In genomic region chr12:109446-109845, GRCh38 we compare ENCODE assay signal across 25 cellular contexts. TPM values are rescaled to one million over a fixed set of nuclear protein-coding genes. Genes with fewer than 3 reads are reported as not detected.
DNase-seq lines count a peak whose midpoint lies in the region; ATAC-seq, FAIRE-seq and TF ChIP-seq lines count a peak whose summit lies in the region.
"Had no signal": no experiment of that assay in that cellular context is flagged by ENCODE, and none has a peak within 500 bp of the region (broad histone marks: within the 10 kb centered on the region; RNA-seq: fewer than 3 reads in every experiment).

No MANE protein-coding gene starts in this region.

- peak overlapping the region; percentile 79 for H4K91ac ChIP-seq in H1 (replicated peaks; ENCODE audit: insufficient read length, low read length)

- H3K4me1 ChIP-seq in CD4-positive, CD25-positive, alpha-beta regulatory T cell (ENCODE audit: control insufficient read depth, insufficient read depth, low read length, poor library complexity, severe bottlenecking), result peaks cover 2% of the 10 kb centered on the region
- peaks cover 17% of the 10 kb centered on the region for H3K4me1 ChIP-seq in HUES64 (ENCODE audit: insufficient read depth, low read length)
- H3K4me1 ChIP-seq in H1 (replicated peaks in 1 of 4; ENCODE audit: control insufficient read depth in 3 of 4, insufficient read depth in 4 of 4, low read length in 3 of 4), result peaks cover 0 to 9% (median 3%) of the 10 kb centered on the region in 4 experiments; a peak in 3 of 7 replicates
- H3K4me1 ChIP-seq in foreskin keratinocyte, result no peaks in the 10 kb centered on the region
- H3K4me1 ChIP-seq: breast epithelium, testis had no signal

- 0 out of 2 replicates have a peak overlapping the region, but pooled peaks have one; percentile 65 for H2AK5ac ChIP-seq in H1 (ENCODE audit: low read depth, low read length)

- H4K8ac ChIP-seq in H1 (ENCODE audit: extremely low read depth, insufficient read depth, low read length), result no peak overlapping the region

- CTCF ChIA-PET in H1 (lab: Charles Lee; ENCODE audit: partially characterized antibody), result interaction anchor here (0.7 to 5.5 kb wide), 8 partner anchors 9 to 111 kb away, joined by 3 to 50 read pairs (median 4); no protein-coding TSS in a partner anchor

- H3K4me1 Mint-ChIP-seq in CD4-positive, CD25-positive, alpha-beta regulatory T cell, result peaks cover 0 to 13% (median 7%) of the 10 kb centered on the region in 4 donors
- peaks cover 77% of the 10 kb centered on the region for H3K4me1 Mint-ChIP-seq in nephron

- no peaks in the 10 kb centered on the region; the same call in 1 of the 2 replicates for H3K23me2 ChIP-seq in H1 (ENCODE audit: low read depth, low read length)

- peak overlapping the region; percentile 65 for H3K4ac ChIP-seq in H1 (replicated peaks; ENCODE audit: insufficient read length, low read depth, low read length)

- peak overlapping the region; percentile 42; the same call in 1 of the 2 replicates for H2AFZ ChIP-seq in H1 (ENCODE audit: low read length)

- H3K23ac ChIP-seq in H1 (ENCODE audit: insufficient read length), result no peak overlapping the region

- H3K27me3 Mint-ChIP-seq in CD4-positive, CD25-positive, alpha-beta regulatory T cell, result peaks cover 18% of the 10 kb centered on the region
- peaks cover 4% of the 10 kb centered on the region for H3K27me3 Mint-ChIP-seq in nephron (ENCODE audit: low read depth)

- TF ChIP-seq CTCF in H1 (IDR thresholded peaks at IDR 0.05; ENCODE audit: control extremely low read depth in 1 of 3, insufficient read depth in 1 of 3, low read depth in 1 of 3, low read length in 3 of 3) (peak in 1 of 3 experiments; percentile 21; a peak in 1 of 4 replicates), nephron (IDR thresholded peaks at IDR 0.05; ENCODE audit: unreplicated experiment in 3 of 3) (no peak), foreskin keratinocyte (conservative IDR thresholded peaks at IDR 0.05) (no peak)

- H3K4me3 Mint-ChIP-seq in CD4-positive, CD25-positive, alpha-beta regulatory T cell, result no peak overlapping the region
- H3K4me3 Mint-ChIP-seq in nephron, result peak overlapping the region in 1 of 3 experiments; percentile 3
- H3K4me3 Mint-ChIP-seq: CD8-positive, alpha-beta memory T cell had no signal

- TF ChIP-seq POLR2A in H1 (IDR thresholded peaks at IDR 0.05; ENCODE audit: control extremely low read depth in 1 of 2, low read depth in 2 of 2, low read length in 2 of 2), result no peak

- no peak for TF ChIP-seq EP300 in H1 (IDR thresholded peaks at IDR 0.05; ENCODE audit: borderline replicate concordance in 1 of 2, low read depth in 2 of 2, low read length in 2 of 2)

- peak overlapping the region in 2 of 3 donors; percentile 31 to 59 for H3K27ac Mint-ChIP-seq in CD4-positive, CD25-positive, alpha-beta regulatory T cell
- H3K27ac Mint-ChIP-seq in nephron, result peak overlapping the region; percentile 89 to 93 (median 91)
- H3K27ac Mint-ChIP-seq: activated T-helper 2 cell treated with anti-CD3 and anti-CD28 coated beads, Interferon-gamma antibody, Interleukin-2, Interleukin-4, amounts not matched to agents 10 μg/mL and 5 μg/mL and 100 μg/mL, durations not matched to agents 14 hours and 24 hours and 36 hours; CD8-positive, alpha-beta memory T cell had no signal

- H3K56ac ChIP-seq in H1 (replicated peaks; ENCODE audit: insufficient read length, low read depth, low read length), result no peak overlapping the region

- H3K9ac ChIP-seq in HUES64 (ENCODE audit: low read depth, low read length) (peak overlapping the region; percentile 18; the same call in 1 of the 2 replicates), H1 (replicated peaks in 1 of 4; ENCODE audit: extremely low read depth in 1 of 4, low read depth in 3 of 4, low read length in 3 of 4) (no peak overlapping the region)
- H3K9ac ChIP-seq: KMS-11 had no signal

- H3K9me3 Mint-ChIP-seq in CD4-positive, CD25-positive, alpha-beta regulatory T cell, result no peaks in the 10 kb centered on the region
- H3K9me3 Mint-ChIP-seq in nephron, result no peaks in the 10 kb centered on the region
- H3K9me3 Mint-ChIP-seq: activated T-helper 2 cell treated with anti-CD3 and anti-CD28 coated beads, Interferon-gamma antibody, Interleukin-2, Interleukin-4, amounts not matched to agents 10 μg/mL and 5 μg/mL and 100 μg/mL, durations not matched to agents 14 hours and 24 hours and 36 hours; CD8-positive, alpha-beta memory T cell; naive B cell had no signal

- H3K36me3 Mint-ChIP-seq in CD4-positive, CD25-positive, alpha-beta regulatory T cell, result no peaks in the 10 kb centered on the region
- no peaks in the 10 kb centered on the region for H3K36me3 Mint-ChIP-seq in nephron (ENCODE audit: low read depth)
- H3K36me3 Mint-ChIP-seq: CD8-positive, alpha-beta memory T cell; naive B cell had no signal

- peak overlapping the region; percentile 88; the same call in 1 of the 2 replicates for H2BK20ac ChIP-seq in H1 (ENCODE audit: low read length)

- peaks cover 3% of the 10 kb centered on the region for H3K27me3 ChIP-seq in CD4-positive, CD25-positive, alpha-beta regulatory T cell (ENCODE audit: control insufficient read depth, insufficient read depth, low read length)
- H3K27me3 ChIP-seq in HUES64 (ENCODE audit: insufficient read depth, low read length) (no peaks in the 10 kb centered on the region), H1 (replicated peaks in 1 of 4; ENCODE audit: control insufficient read depth in 3 of 4, extremely low read depth in 1 of 4, insufficient read depth in 3 of 4, low read length in 3 of 4) (no peaks in the 10 kb centered on the region), foreskin keratinocyte (peaks cover 21% of the 10 kb centered on the region)
- H3K27me3 ChIP-seq: breast epithelium, testis had no signal

- peak overlapping the region; percentile 70 for H2BK120ac ChIP-seq in H1 (replicated peaks; ENCODE audit: low read depth, low read length)

- TF ChIP-seq RAD21 in H1 (IDR thresholded peaks at IDR 0.05 in 1 of 2, conservative IDR thresholded peaks at IDR 0.05 in 1 of 2; ENCODE audit: low read depth in 2 of 2, low read length in 2 of 2), result no peak; a peak in 1 of 4 replicates

- 76% methylated on average over 6 of the region's 6 CpGs for WGBS in HUES64
- WGBS in H1 (ENCODE audit: extremely low coverage in 1 of 2, insufficient coverage in 1 of 2, insufficient read length in 1 of 2, insufficient replicate concordance in 2 of 2, low coverage in 1 of 2, low lambda C conversion rate in 2 of 2, missing lambda C conversion rate in 1 of 2), 2 experiments, result 73% methylated on average over 6 of the region's 6 CpGs; no CpG with 5 or more reads in 1 of the 2 experiments

- peak overlapping the region; percentile 62; the same call in 1 of the 2 replicates for H3K18ac ChIP-seq in H1 (ENCODE audit: extremely low read depth, low read length)

- ATAC-seq in CD4-positive, CD25-positive, alpha-beta regulatory T cell (ENCODE audit: low read depth in 2 of 2), result no peak
- no peak for ATAC-seq in activated CD4-positive, CD25-positive, alpha-beta regulatory T cell treated with anti-CD3 and anti-CD28 coated beads, Interleukin-2, amount 50 U/mL, for 24 hours
- no peak for ATAC-seq in foreskin keratinocyte

- H4K20me1 ChIP-seq in H1 (replicated peaks in 1 of 2; ENCODE audit: control insufficient read depth in 1 of 2, insufficient read depth in 2 of 2, low read length in 2 of 2), result no peaks in the 10 kb centered on the region

- peak overlapping the region; percentile 11 for H3K14ac ChIP-seq in H1 (ENCODE audit: insufficient read length)

- no peaks in the 10 kb centered on the region for H3K9me3 ChIP-seq in CD4-positive, CD25-positive, alpha-beta regulatory T cell (ENCODE audit: control insufficient read depth in 2 of 2, low read length in 2 of 2)
- H3K9me3 ChIP-seq in HUES64 (ENCODE audit: insufficient read depth, low read depth, low read length) (no peaks in the 10 kb centered on the region), H1 (ENCODE audit: insufficient read depth in 2 of 2, low read depth in 1 of 2, low read length in 1 of 2) (no peaks in the 10 kb centered on the region)
- H3K9me3 ChIP-seq: breast epithelium, HAP-1, heart right ventricle, testis had no signal

- no peak overlapping the region for H4K5ac ChIP-seq in H1 (ENCODE audit: insufficient read length, low read depth, low read length)

- POLR2A ChIA-PET in H1 (lab: Charles Lee; ENCODE audit: partially characterized antibody), result interaction anchor here (0.7 to 1.3 kb wide), 3 partner anchors 31 to 66 kb away, joined by 3 read pairs; no protein-coding TSS in a partner anchor

- DNase-seq in CD4-positive, CD25-positive, alpha-beta regulatory T cell, result no peak
- DNase-seq in H1 (ENCODE audit: low read depth in 1 of 2, low spot score in 2 of 2) (no peak), AG08395 (ENCODE audit: low spot score) (no peak), foreskin keratinocyte (no peak)
- DNase-seq: activated CD4-positive, alpha-beta T cell treated with anti-CD3 and anti-CD28 coated beads for 4 hours; CD8-positive, alpha-beta memory T cell; cortex of kidney; DMS53; heart right ventricle; mammary epithelial cell; naive B cell; NCI-H1092 treated with DMSO at 0.1 percent for 48 hours; NCI-H2081; NCI-H446 treated with DMSO at 0.1 percent for 48 hours; SW 1271; testis had no signal

- no peak overlapping the region; a peak in 1 of 4 replicates for H3K4me2 ChIP-seq in H1 (ENCODE audit: insufficient read depth in 1 of 2, low read depth in 2 of 2, low read length in 2 of 2)
- H3K4me2 ChIP-seq: KMS-11 had no signal

- no peak for FAIRE-seq in H1 (lab: Jason Lieb, UNC)
- FAIRE-seq: keratinocyte, TTC549 had no signal

- no peaks in the 10 kb centered on the region for H3K79me2 ChIP-seq in H1 (ENCODE audit: control insufficient read depth in 1 of 2, insufficient read depth in 2 of 2, low read length in 2 of 2)

- 0 out of 2 replicates have a peak overlapping the region, but pooled peaks have one; percentile 24 for H2BK15ac ChIP-seq in H1 (ENCODE audit: low read length)

- H3K36me3 ChIP-seq in CD4-positive, CD25-positive, alpha-beta regulatory T cell (ENCODE audit: control insufficient read depth, insufficient read depth, low read length), result no peaks in the 10 kb centered on the region
- H3K36me3 ChIP-seq in HUES64 (ENCODE audit: insufficient read depth, low read length) (no peaks in the 10 kb centered on the region), H1 (ENCODE audit: control insufficient read depth in 2 of 4, insufficient read depth in 4 of 4, low read length in 3 of 4) (no peaks in the 10 kb centered on the region)
- H3K36me3 ChIP-seq: breast epithelium, HAP-1, heart right ventricle had no signal

- peak overlapping the region; percentile 89; the same call in 1 of the 2 replicates for H2BK5ac ChIP-seq in H1 (ENCODE audit: low read depth, low read length)

- no peaks in the 10 kb centered on the region for H3K79me1 ChIP-seq in H1 (ENCODE audit: low read depth, low read length)

- H3K4me3 ChIP-seq in CD4-positive, CD25-positive, alpha-beta regulatory T cell (ENCODE audit: low read depth, low read length), result no peak overlapping the region
- H3K4me3 ChIP-seq in HUES64 (ENCODE audit: low read length), result no peak overlapping the region
- no peak overlapping the region for H3K4me3 ChIP-seq in H1 (ENCODE audit: extremely low read depth in 1 of 4, insufficient read depth in 2 of 4, low read depth in 3 of 4, low read length in 4 of 4)
- H3K4me3 ChIP-seq: breast epithelium, HAP-1, heart right ventricle, testis had no signal

- peak overlapping the region; percentile 71; the same call in 1 of the 2 replicates for H2BK12ac ChIP-seq in H1 (ENCODE audit: low read depth, low read length)

- H3K27ac ChIP-seq in CD4-positive, CD25-positive, alpha-beta regulatory T cell (ENCODE audit: insufficient read depth, low read length, poor library complexity, severe bottlenecking), result no peak overlapping the region
- H3K27ac ChIP-seq in HUES64 (ENCODE audit: low read depth, low read length) (no peak overlapping the region), H1 (ENCODE audit: low read depth, low read length) (no peak overlapping the region), foreskin keratinocyte (no peak overlapping the region)
- H3K27ac ChIP-seq: breast epithelium, heart right ventricle, KMS-11, testis had no signal

RNA-seq across cellular contexts. Expression of gene IQSEC3, which starts 42.9 kb away (rescaled TPM):
- total RNA-seq in CD4-positive, CD25-positive, alpha-beta regulatory T cell, result 0.05 TPM
- under 1 TPM in 1 of 4 donors, not detected in 3; 0.15 TPM for polyA plus RNA-seq in CD4-positive, CD25-positive, alpha-beta regulatory T cell
- 0.95 TPM for polyA plus RNA-seq in HUES64 (2013, experiment 1 of 2)
- 1.1 TPM for polyA plus RNA-seq in HUES64 (2013, experiment 2 of 2)
- total RNA-seq in H1 (2021; fragmentation: NEBNext Ultra II Directional; extraction: Animal tissue kit (Norgen Biotek cat#: 25700)), result 3.1 and 3.6 TPM in 2 replicates
- polyA plus RNA-seq in H1 (2011; rRNA removed), result 1.2 and 2.2 TPM in 2 replicates
- polyA plus RNA-seq in H1 (2011; cell fraction: cytosol; rRNA removed), result 2.0 TPM
- 6.2 TPM for polyA plus RNA-seq in H1 (2011; cell fraction: nucleus; rRNA removed)
- 1.1 to 3.1 TPM (median 2.0 TPM) in 4 replicates for polyA plus RNA-seq in H1 (2012, experiment 1 of 2)
- polyA plus RNA-seq in H1 (2012, experiment 2 of 2), result 5.0 TPM
- 2.8 TPM for polyA plus RNA-seq in H1 (2013, experiment 1 of 2)
- 2.0 TPM for polyA plus RNA-seq in H1 (2013, experiment 2 of 2)
- 1.9 and 3.2 TPM in 2 replicates for polyA minus RNA-seq in H1 (2011; rRNA and poly(A)+ RNA removed)
- polyA minus RNA-seq in H1 (2011; cell fraction: cytosol; rRNA and poly(A)+ RNA removed), result 1.9 TPM
- polyA minus RNA-seq in H1 (2011; cell fraction: nucleus; rRNA and poly(A)+ RNA removed), result 4.0 TPM
- total RNA-seq in foreskin keratinocyte, result not detected in 2 replicates
- polyA plus RNA-seq in foreskin keratinocyte, result 0.01 TPM in 1 of 2 replicates, not detected in the other
- total RNA-seq: mammary epithelial cell had no signal
- polyA plus RNA-seq: CD8-positive, alpha-beta memory T cell; keratinocyte; mammary epithelial cell had no signal
